Comparison of ENCODE assay signal across 14 cellular contexts in genomic region chr2:172231508-172231907, GRCh38.
DNase-seq lines count a peak whose midpoint lies in the region; ATAC-seq, FAIRE-seq and TF ChIP-seq lines count a peak whose summit lies in the region.
"Had no signal": no experiment of that assay in that cellular context is flagged by ENCODE, and none has a peak within 500 bp of the region (broad histone marks: within the 10 kb centered on the region; RNA-seq: fewer than 3 reads in every experiment).

No MANE protein-coding gene starts in this region.

- H3K27me3 ChIP-seq in thymus (ENCODE audit: control insufficient read depth, insufficient read depth), result no peaks in the 10 kb centered on the region

- H3K4me3 Mint-ChIP-seq in brain, result no peak overlapping the region
- H3K4me3 Mint-ChIP-seq: activated CD8-positive, alpha-beta T cell treated with anti-CD3 and anti-CD28 coated beads, Interleukin-2, amount 10 ng/mL, durations not matched to agents 7 days and 5 days had no signal

- H3K27ac ChIP-seq in kidney (ENCODE audit: low read depth in 2 of 2, low read length in 2 of 2) (peak overlapping the region; percentile 5 to 13), thymus (ENCODE audit: low read depth) (peak overlapping the region; percentile 66)

- ATAC-seq in GM18867 (IDR thresholded peaks at IDR 0.05; ENCODE audit: unreplicated experiment), result no peak
- ATAC-seq: activated CD8-positive, alpha-beta T cell treated with anti-CD3 and anti-CD28 coated beads, Interleukin-2, amount 10 ng/mL, durations not matched to agents 7 days and 5 days had no signal

- H3K9me3 Mint-ChIP-seq in brain, result peaks cover 0 to 10% (median 0%) of the 10 kb centered on the region in 5 experiments

- peaks cover 10 to 15% of the 10 kb centered on the region in 2 donors for H3K4me1 ChIP-seq in kidney (ENCODE audit: control insufficient read depth in 1 of 2, insufficient read depth in 1 of 2, low read depth in 1 of 2, low read length in 2 of 2)
- peaks cover 20% of the 10 kb centered on the region for H3K4me1 ChIP-seq in thymus (ENCODE audit: control insufficient read depth, insufficient read depth, low read length)
- H3K4me1 ChIP-seq: colonic mucosa had no signal

- DNase-seq in HT-29 (ENCODE audit: low spot score) (peak; percentile 42), kidney (no peak), middle frontal gyrus (ENCODE audit: extremely low spot score, low spot score) (no peak), AG20443 (ENCODE audit: low spot score) (no peak), MV-4-11 (lab: John Stamatoyannopoulos, UW) (no peak)
- DNase-seq: activated CD8-positive, alpha-beta T cell treated with anti-CD3 and anti-CD28 coated beads, Interleukin-2, amount 10 ng/mL, durations not matched to agents 7 days and 5 days; DMS79 treated with DMSO at 0.1 percent for 48 hours; NCI-H1436 treated with DMSO at 0.1 percent for 48 hours; stimulated activated naive CD4-positive, alpha-beta T cell treated with Interleukin-2 at 50 U/mL for 16 hours had no signal

- H3K36me3 ChIP-seq in kidney (ENCODE audit: control insufficient read depth in 1 of 2, insufficient read depth in 2 of 2, low read length in 2 of 2), result no peaks in the 10 kb centered on the region
- H3K36me3 ChIP-seq in thymus (ENCODE audit: control insufficient read depth, insufficient read depth), result no peaks in the 10 kb centered on the region
- H3K36me3 ChIP-seq: adrenal gland, colonic mucosa had no signal

- TF ChIP-seq CTCF in brain (conservative IDR thresholded peaks at IDR 0.05) (no peak), kidney (IDR thresholded peaks at IDR 0.05; ENCODE audit: borderline replicate concordance, extremely low read depth, insufficient read depth) (no peak)

- H3K4me3 ChIP-seq in kidney (ENCODE audit: low read length in 2 of 2) (no peak overlapping the region), thymus (ENCODE audit: low read length) (no peak overlapping the region)
- H3K4me3 ChIP-seq: adrenal gland, colonic mucosa had no signal

- H3K27ac Mint-ChIP-seq in brain, result peak overlapping the region in 4 of 5 experiments; percentile 50 to 97 (median 84)
- H3K27ac Mint-ChIP-seq: activated CD8-positive, alpha-beta T cell treated with anti-CD3 and anti-CD28 coated beads, Interleukin-2, amount 10 ng/mL, durations not matched to agents 7 days and 5 days had no signal

- WGBS in thymus, result over 99% methylated on average over 3 of the region's 3 CpGs

- H3K36me3 Mint-ChIP-seq in brain, result no peaks in the 10 kb centered on the region

- no peak for FAIRE-seq in kidney (lab: Jason Lieb, UNC)

- H3K4me1 Mint-ChIP-seq in brain, result peaks cover 82% of the 10 kb centered on the region

- H3K27me3 Mint-ChIP-seq in brain, result peaks cover 6% of the 10 kb centered on the region

- intact Hi-C loops in kidney (cut with DNase I), result no loop called here

- H3K9ac ChIP-seq in kidney (ENCODE audit: low read length in 2 of 2), result peak overlapping the region in 1 of 2 donors; percentile 7

- no peaks in the 10 kb centered on the region for H3K9me3 ChIP-seq in kidney (ENCODE audit: control insufficient read depth in 1 of 2, low read length in 2 of 2)
- H3K9me3 ChIP-seq in thymus (ENCODE audit: control insufficient read depth), result no peaks in the 10 kb centered on the region
- H3K9me3 ChIP-seq: adrenal gland, colonic mucosa had no signal
